In genomic region chr22:28013611-28014010, GRCh38 we compare ENCODE assay signal across 1 cellular context.
TF ChIP-seq lines count a peak whose summit lies in the region.

No MANE protein-coding gene starts in this region.

TF ChIP-seq in H1, 55 proteins besides CTCF, POLR2A, EP300 and RAD21:
- TF ChIP-seq JUN (IDR thresholded peaks at IDR 0.05; ENCODE audit: low read depth, low read length) (no peak), SUZ12 (IDR thresholded peaks at IDR 0.05; ENCODE audit: low read length) (no peak), KDM4A (IDR thresholded peaks at IDR 0.05; ENCODE audit: low read depth, low read length, severe bottlenecking) (no peak), POU5F1 (IDR thresholded peaks at IDR 0.05; ENCODE audit: low read depth, low read length) (no peak), RNF2 (IDR thresholded peaks at IDR 0.05; ENCODE audit: borderline replicate concordance, low read depth, low read length, missing control alignments, poor library complexity, severe bottlenecking) (no peak), BRCA1 (IDR thresholded peaks at IDR 0.05; ENCODE audit: low read depth, low read length) (no peak), TAF1 (IDR thresholded peaks at IDR 0.05; ENCODE audit: low read depth, low read length) (no peak), CBX5 (IDR thresholded peaks at IDR 0.05; ENCODE audit: low read depth, low read length) (no peak), SRF (IDR thresholded peaks at IDR 0.05; ENCODE audit: low read depth, low read length) (no peak), JUND (IDR thresholded peaks at IDR 0.05; ENCODE audit: low read length) (no peak), SP4 (IDR thresholded peaks at IDR 0.05; ENCODE audit: low read length) (no peak), RXRA (IDR thresholded peaks at IDR 0.05; ENCODE audit: insufficient read depth, low read depth, low read length) (no peak), SP1 (IDR thresholded peaks at IDR 0.05; ENCODE audit: low read depth, low read length) (no peak)
